ENCODE assay signal across 9 cellular contexts in genomic region chr10:92699518-92700272, GRCh38. TPM values are rescaled to one million over a fixed set of nuclear protein-coding genes. Genes with fewer than 3 reads are reported as not detected.
DNase-seq lines count a peak whose midpoint lies in the region; ATAC-seq and TF ChIP-seq lines count a peak whose summit lies in the region.
"Had no signal": no experiment of that assay in that cellular context is flagged by ENCODE, and none has a peak within 500 bp of the region (broad histone marks: within the 10 kb centered on the region; RNA-seq: fewer than 3 reads in every experiment).

No MANE protein-coding gene starts in this region.

- H3K4me3 ChIP-seq in NB4 (ENCODE audit: low read depth, low read length): peak overlapping the region; percentile 67

- peaks cover 23% of the 10 kb centered on the region for H3K4me1 Mint-ChIP-seq in activated T-cell treated with anti-CD3 and anti-CD28 coated beads, Interleukin-2, amount 50 U/mL, for 4 hours (ENCODE audit: low read depth)
- H3K4me1 Mint-ChIP-seq in progenitor cell of endocrine pancreas (ENCODE audit: low read depth): peaks cover 39% of the 10 kb centered on the region

- DNase-seq in EH (ENCODE audit: low read depth) (peak; percentile 77), NB4 (ENCODE audit: low read depth) (peak; percentile 85), glomerular visceral epithelial cell (ENCODE audit: extremely low spot score) (peak; percentile 66), progenitor cell of endocrine pancreas (ENCODE audit: low spot score, unreplicated experiment) (no peak), SHP77 treated with DMSO at 0.1 percent for 48 hours (lab: John Stamatoyannopoulos, UW) (no peak), NCI-H187 treated with DMSO at 0.1 percent for 48 hours (lab: John Stamatoyannopoulos, UW) (no peak)
- no peak for DNase-seq in activated T-cell treated with anti-CD3 and anti-CD28 coated beads, Interleukin-2, amount 50 U/mL, for 4 hours

- H3K27me3 Mint-ChIP-seq in activated T-cell treated with anti-CD3 and anti-CD28 coated beads, Interleukin-2, amount 50 U/mL, for 4 hours (ENCODE audit: low read depth): peaks cover 65% of the 10 kb centered on the region
- H3K27me3 Mint-ChIP-seq in progenitor cell of endocrine pancreas: peaks cover 3% of the 10 kb centered on the region

- TF ChIP-seq POLR2A in NB4 (IDR thresholded peaks at IDR 0.05; ENCODE audit: extremely low read depth, insufficient read length): peak; percentile 19

- ATAC-seq in activated T-cell treated with anti-CD3 and anti-CD28 coated beads, Interleukin-2, amount 50 U/mL, for 4 hours: peak; percentile 63 to 64
- no peak for ATAC-seq in HG02870 (IDR thresholded peaks at IDR 0.05; ENCODE audit: unreplicated experiment)

- H3K36me3 Mint-ChIP-seq in activated T-cell treated with anti-CD3 and anti-CD28 coated beads, Interleukin-2, amount 50 U/mL, for 4 hours (ENCODE audit: insufficient read depth): no peaks in the 10 kb centered on the region
- no peaks in the 10 kb centered on the region for H3K36me3 Mint-ChIP-seq in progenitor cell of endocrine pancreas (ENCODE audit: insufficient read depth)

- TF ChIP-seq CTCF in NB4 (IDR thresholded peaks at IDR 0.05; ENCODE audit: low read depth, low read length): no peak
- TF ChIP-seq CTCF in progenitor cell of endocrine pancreas (IDR thresholded peaks at IDR 0.05; ENCODE audit: unreplicated experiment): no peak

- no peaks in the 10 kb centered on the region for H3K9me3 Mint-ChIP-seq in activated T-cell treated with anti-CD3 and anti-CD28 coated beads, Interleukin-2, amount 50 U/mL, for 4 hours
- no peaks in the 10 kb centered on the region for H3K9me3 Mint-ChIP-seq in progenitor cell of endocrine pancreas (ENCODE audit: low read depth)

- peak overlapping the region; percentile 83 for H3K4me3 Mint-ChIP-seq in activated T-cell treated with anti-CD3 and anti-CD28 coated beads, Interleukin-2, amount 50 U/mL, for 4 hours
- H3K4me3 Mint-ChIP-seq in progenitor cell of endocrine pancreas (ENCODE audit: low read depth): peak overlapping the region; percentile 67

- peak overlapping the region; percentile 48 for H3K27ac Mint-ChIP-seq in progenitor cell of endocrine pancreas

RNA-seq across cellular contexts. Expression of gene HHEX, which starts 9.9 kb away (rescaled TPM):
- total RNA-seq in activated T-cell treated with anti-CD3 and anti-CD28 coated beads, Interleukin-2, amount 50 U/mL, for 4 hours: 1 to 10 TPM in 1 of 3 donors, under 1 TPM in 2; 0.50 to 1.0 (median 0.53) TPM
- 39.3 and 46.1 TPM in 2 replicates for total RNA-seq in progenitor cell of endocrine pancreas
- total RNA-seq: T-helper 1 cell treated with Interleukin-12 subunit alpha and Interleukin-12 subunit beta and Interleukin-4 antibody, amounts not matched to agents 30 ng/mL and 1 ng/mL, for 36 hours had no signal

Comparison
In these comparisons a context has a peak if more than half of its experiments do, and no peak if none do; other contexts are left out.
1. DNase-seq: peak in EH (single experiment), NB4 (single experiment) and glomerular visceral epithelial cell (single experiment); none in activated T-cell treated with anti-CD3 and anti-CD28 coated beads, Interleukin-2, amount 50 U/mL, for 4 hours (single experiment), progenitor cell of endocrine pancreas (single experiment), SHP77 treated with DMSO at 0.1 percent for 48 hours (single experiment) and NCI-H187 treated with DMSO at 0.1 percent for 48 hours (single experiment).
2. RNA of gene HHEX, which starts 9.9 kb away (total RNA-seq): 39.3 to 46.1 TPM in progenitor cell of endocrine pancreas; 0.50 to 1.0 TPM in activated T-cell treated with anti-CD3 and anti-CD28 coated beads, Interleukin-2, amount 50 U/mL, for 4 hours; every median in the first group is over 10 times any median in the second.